Comparison of ENCODE assay signal across 17 cellular contexts in the genomic region with DNA sequence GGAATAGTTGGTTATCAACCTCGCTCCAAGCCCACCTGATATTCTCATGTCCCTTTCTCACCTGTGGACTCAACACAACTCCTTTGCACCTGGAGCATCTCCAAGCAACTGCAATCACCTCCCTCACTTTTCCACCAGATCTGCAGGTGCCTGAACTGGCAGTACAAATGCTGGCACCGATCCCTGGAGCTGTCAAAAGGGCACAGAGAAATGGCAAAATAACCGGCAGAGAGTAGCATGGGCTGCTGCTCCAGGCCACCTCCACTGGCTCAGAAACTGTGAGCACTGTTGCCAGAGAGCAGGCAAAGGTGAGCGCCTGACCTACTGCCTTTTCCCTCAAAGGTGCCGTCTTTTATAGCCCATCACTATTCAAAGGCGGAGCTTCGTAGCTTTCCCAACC. TPM values are rescaled to one million over a fixed set of nuclear protein-coding genes. Genes with fewer than 3 reads are reported as not detected.
A peak's percentile ranks its signal among the peaks of the same experiment; 100 is the strongest.
DNase-seq lines count a peak whose midpoint lies in the region; ATAC-seq and TF ChIP-seq lines count a peak whose summit lies in the region.
"Had no signal": no experiment of that assay in that cellular context is flagged by ENCODE, and none has a peak within 500 bp of the region (broad histone marks: within the 10 kb centered on the region; RNA-seq: fewer than 3 reads in every experiment).

No MANE protein-coding gene starts in this region.

- peak; percentile 55 for DNase-seq in NCI-H1105 treated with DMSO at 0.1 percent for 48 hours (lab: John Stamatoyannopoulos, UW)
- DNase-seq in WTC11 (ENCODE audit: low spot score), result no peak
- no peak for DNase-seq in left colon
- DNase-seq in activated CD4-positive, alpha-beta T cell treated with anti-CD3 and anti-CD28 coated beads, Interleukin-2, amount 10 ng/mL, durations not matched to agents 7 days and 5 days, result no peak
- no peak for DNase-seq in glutamatergic neuron
- DNase-seq in activated T-cell treated with anti-CD3 and anti-CD28 coated beads, Interleukin-2, amount 50 U/mL, for 4 hours, result no peak
- DNase-seq: ACHN; BE2C; C1 segment of cervical spinal cord; Calu3; CD4-positive, CD25-positive, alpha-beta regulatory T cell; DMS79 treated with DMSO at 0.1 percent for 48 hours; GF-D8; HCEC 1CT had no signal

- H3K27me3 Mint-ChIP-seq in WTC11 (ENCODE audit: low read depth), result no peaks in the 10 kb centered on the region
- H3K27me3 Mint-ChIP-seq in activated CD4-positive, alpha-beta T cell treated with anti-CD3 and anti-CD28 coated beads, Interleukin-2, amount 10 ng/mL, durations not matched to agents 7 days and 5 days, result peaks cover 15% of the 10 kb centered on the region
- no peaks in the 10 kb centered on the region for H3K27me3 Mint-ChIP-seq in glutamatergic neuron (ENCODE audit: unreplicated experiment)
- peaks cover 9% of the 10 kb centered on the region for H3K27me3 Mint-ChIP-seq in activated T-cell treated with anti-CD3 and anti-CD28 coated beads, Interleukin-2, amount 50 U/mL, for 4 hours (ENCODE audit: low read depth)

- ATAC-seq in WTC11 (peak; percentile 76), left colon (peak; percentile 41), GM19395 (IDR thresholded peaks at IDR 0.05; ENCODE audit: unreplicated experiment) (no peak)
- no peak for ATAC-seq in activated T-cell treated with anti-CD3 and anti-CD28 coated beads, Interleukin-2, amount 50 U/mL, for 4 hours
- ATAC-seq: GM23338 had no signal

- H3K4me1 Mint-ChIP-seq in WTC11 (peaks cover 11% of the 10 kb centered on the region), glutamatergic neuron (ENCODE audit: low read depth, unreplicated experiment) (peaks cover 1% of the 10 kb centered on the region)
- no peaks in the 10 kb centered on the region for H3K4me1 Mint-ChIP-seq in activated CD4-positive, alpha-beta T cell treated with anti-CD3 and anti-CD28 coated beads, Interleukin-2, amount 10 ng/mL, durations not matched to agents 7 days and 5 days
- no peaks in the 10 kb centered on the region for H3K4me1 Mint-ChIP-seq in activated T-cell treated with anti-CD3 and anti-CD28 coated beads, Interleukin-2, amount 50 U/mL, for 4 hours (ENCODE audit: low read depth)

- TF ChIP-seq CTCF in WTC11 (IDR thresholded peaks at IDR 0.05), result no peak
- TF ChIP-seq CTCF in glutamatergic neuron (IDR thresholded peaks at IDR 0.05; ENCODE audit: partially characterized antibody, unreplicated experiment), result no peak

- CTCF ChIA-PET in WTC11 (lab: Charles Lee), result interaction anchor here (1.1 kb wide), 1 partner anchor 255 kb away, joined by 3 read pairs; no protein-coding TSS in a partner anchor
- CTCF ChIA-PET in activated CD4-positive, alpha-beta T cell treated with anti-CD3 and anti-CD28 coated beads, Interleukin-2, amount 10 ng/mL, durations not matched to agents 7 days and 5 days (lab: Charles Lee), result no interaction called here

- H3K9me3 Mint-ChIP-seq in WTC11 (no peaks in the 10 kb centered on the region), glutamatergic neuron (ENCODE audit: unreplicated experiment) (no peaks in the 10 kb centered on the region)
- no peaks in the 10 kb centered on the region for H3K9me3 Mint-ChIP-seq in activated CD4-positive, alpha-beta T cell treated with anti-CD3 and anti-CD28 coated beads, Interleukin-2, amount 10 ng/mL, durations not matched to agents 7 days and 5 days
- H3K9me3 Mint-ChIP-seq in activated T-cell treated with anti-CD3 and anti-CD28 coated beads, Interleukin-2, amount 50 U/mL, for 4 hours, result no peaks in the 10 kb centered on the region
- H3K9me3 Mint-ChIP-seq: CD4-positive, CD25-positive, alpha-beta regulatory T cell; GM23338 had no signal

- H3K27ac Mint-ChIP-seq in WTC11 (no peak overlapping the region), glutamatergic neuron (ENCODE audit: unreplicated experiment) (no peak overlapping the region)
- H3K27ac Mint-ChIP-seq in activated CD4-positive, alpha-beta T cell treated with anti-CD3 and anti-CD28 coated beads, Interleukin-2, amount 10 ng/mL, durations not matched to agents 7 days and 5 days, result no peak overlapping the region
- H3K27ac Mint-ChIP-seq: CD4-positive, CD25-positive, alpha-beta regulatory T cell; GM23338 had no signal

- intact Hi-C loops in left colon (cut with DNase I, micrococcal nuclease), result no loop called here

- H3K4me3 Mint-ChIP-seq in WTC11 (no peak overlapping the region), glutamatergic neuron (ENCODE audit: unreplicated experiment) (no peak overlapping the region)
- no peak overlapping the region for H3K4me3 Mint-ChIP-seq in activated CD4-positive, alpha-beta T cell treated with anti-CD3 and anti-CD28 coated beads, Interleukin-2, amount 10 ng/mL, durations not matched to agents 7 days and 5 days
- H3K4me3 Mint-ChIP-seq in activated T-cell treated with anti-CD3 and anti-CD28 coated beads, Interleukin-2, amount 50 U/mL, for 4 hours, result no peak overlapping the region
- H3K4me3 Mint-ChIP-seq: CD4-positive, CD25-positive, alpha-beta regulatory T cell; GM23338 had no signal

- H3K36me3 Mint-ChIP-seq in WTC11 (no peaks in the 10 kb centered on the region), glutamatergic neuron (ENCODE audit: unreplicated experiment) (no peaks in the 10 kb centered on the region)
- no peaks in the 10 kb centered on the region for H3K36me3 Mint-ChIP-seq in activated CD4-positive, alpha-beta T cell treated with anti-CD3 and anti-CD28 coated beads, Interleukin-2, amount 10 ng/mL, durations not matched to agents 7 days and 5 days (ENCODE audit: low read depth)
- no peaks in the 10 kb centered on the region for H3K36me3 Mint-ChIP-seq in activated T-cell treated with anti-CD3 and anti-CD28 coated beads, Interleukin-2, amount 50 U/mL, for 4 hours (ENCODE audit: insufficient read depth)
- H3K36me3 Mint-ChIP-seq: CD4-positive, CD25-positive, alpha-beta regulatory T cell had no signal

- POLR2A ChIA-PET in WTC11 (lab: Charles Lee), result no interaction called here
- POLR2A ChIA-PET in activated CD4-positive, alpha-beta T cell treated with anti-CD3 and anti-CD28 coated beads, Interleukin-2, amount 10 ng/mL, durations not matched to agents 7 days and 5 days (lab: Charles Lee), result no interaction called here

TF ChIP-seq in WTC11, 78 proteins besides CTCF, POLR2A, EP300 and RAD21:
- no peak for TF ChIP-seq SMAD4 (CRISPR knock-in tag; IDR thresholded peaks at IDR 0.05)

RNA-seq across cellular contexts. Expression of gene EQTN, which starts 14.7 kb away (rescaled TPM):
- 0.66 to 1.4 TPM (median 0.81 TPM) in 3 replicates for total RNA-seq in WTC11 (2021)
- 1 to 10 TPM in 1 of 2 donors, under 1 TPM in 1; 0.45 to 1.5 TPM for total RNA-seq in left colon
- not detected for total RNA-seq in activated CD4-positive, alpha-beta T cell treated with anti-CD3 and anti-CD28 coated beads, Interleukin-2, amount 10 ng/mL, durations not matched to agents 7 days and 5 days
- not detected for total RNA-seq in glutamatergic neuron (ENCODE audit: unreplicated experiment)
- not detected for total RNA-seq in activated T-cell treated with anti-CD3 and anti-CD28 coated beads, Interleukin-2, amount 50 U/mL, for 4 hours
- total RNA-seq: Calu3; CD4-positive, CD25-positive, alpha-beta regulatory T cell; HT1080 had no signal

Comparison
In these comparisons a context has a peak if more than half of its experiments do, and no peak if none do; other contexts are left out.
1. ATAC-seq: peak in WTC11 (single experiment) and left colon (single experiment); none in GM19395 (single experiment) and activated T-cell treated with anti-CD3 and anti-CD28 coated beads, Interleukin-2, amount 50 U/mL, for 4 hours (0 of 2).